ENCODE assay signal across 8 cellular contexts in genomic region chrX:135985123-135985973, GRCh38. TPM values are rescaled to one million over a fixed set of nuclear protein-coding genes. Genes with fewer than 3 reads are reported as not detected.
DNase-seq lines count a peak whose midpoint lies in the region; ATAC-seq and TF ChIP-seq lines count a peak whose summit lies in the region.

TSS of gene SLC9A6 (plus strand) at chrX:135985435. CDS start at chrX:135985659, 224 bp downstream.

- H3K9me3 ChIP-seq in right lobe of liver = no peaks in the 10 kb centered on the region

- peak within 1 kb of the TSS; percentile 65 for H3K4me3 ChIP-seq in AG09309 (ENCODE audit: control insufficient read depth, low read depth, low read length)
- H3K4me3 ChIP-seq in dorsolateral prefrontal cortex = peak within 1 kb of the TSS; percentile 33 to 83 (median 70)
- peak within 1 kb of the TSS; percentile 66 to 75 (median 67) for H3K4me3 ChIP-seq in right lobe of liver

- TF ChIP-seq POLR2A in right lobe of liver (IDR thresholded peaks at IDR 0.05) = no peak

- intact Hi-C loops in dorsolateral prefrontal cortex (cut with DNase I) = loop anchor here in 1 of 2 donors (5.0 kb wide), 2 partner anchors 162 to 512 kb away; partner anchors contain the start of genes FHL1 and HTATSF1
- intact Hi-C loops in right lobe of liver (cut with DNase I) = no loop called here

- H3K27ac ChIP-seq in dorsolateral prefrontal cortex = peak within 1 kb of the TSS in 55 of 59 donors; percentile 1 to 89 (median 76)
- H3K27ac ChIP-seq in right lobe of liver = peak within 1 kb of the TSS; percentile 43 to 72 (median 44)

- peaks cover 0 to 6% (median 0%) of the 10 kb centered on the region in 4 donors for H3K4me1 ChIP-seq in right lobe of liver

- 19% methylated on average over 11 of the region's 69 CpGs for WGBS in right lobe of liver (ENCODE audit: insufficient coverage, low coverage, low lambda C conversion rate, missing lambda C conversion rate)

- ATAC-seq in GM18873 (IDR thresholded peaks at IDR 0.05; ENCODE audit: low FRiP score, unreplicated experiment) = peak; percentile 72
- peak; percentile 94 for ATAC-seq in HG03108 (IDR thresholded peaks at IDR 0.05; ENCODE audit: unreplicated experiment)
- peak; percentile 97 to 99 (median 98) for ATAC-seq in right lobe of liver

- peaks cover 0 to 26% (median 0%) of the 10 kb centered on the region in 45 donors for H3K27me3 ChIP-seq in dorsolateral prefrontal cortex
- H3K27me3 ChIP-seq in right lobe of liver = no peaks in the 10 kb centered on the region

- no peaks in the 10 kb centered on the region for H3K36me3 ChIP-seq in right lobe of liver

- TF ChIP-seq CTCF in AG09309 (IDR thresholded peaks at IDR 0.05; ENCODE audit: control insufficient read depth, insufficient read depth, low read depth, low read length, missing control alignments) (no peak), dorsolateral prefrontal cortex (IDR thresholded peaks at IDR 0.05 in 54 of 56, conservative IDR thresholded peaks at IDR 0.05 in 2 of 56; ENCODE audit: low read depth in 1 of 56, partially characterized antibody in 56 of 56) (peak in 2 of 56 donors; percentile 14 to 27), right lobe of liver (IDR thresholded peaks at IDR 0.05) (no peak)

- DNase-seq in AG09309 (ENCODE audit: low read depth) (no peak), NCI-H446 (lab: John Stamatoyannopoulos, UW) (peak; percentile 7 to 64), dorsolateral prefrontal cortex (peak; percentile 52 to 83 (median 65)), right lobe of liver (peak; percentile 81 to 83 (median 82))
- peak; percentile 58 for DNase-seq in activated CD4-positive, alpha-beta T cell treated with anti-CD3 and anti-CD28 coated beads, Interleukin-2, amount 50 U/mL, for 1 hour
- DNase-seq in stimulated activated CD4-positive, alpha-beta T cell treated with anti-CD3 and anti-CD28 coated beads, Interleukin-4, amount 100 ng/mL, for 24 hours = peak; percentile 67

RNA-seq across cellular contexts. Expression of gene SLC9A6, which starts in this region (rescaled TPM):
- total RNA-seq in dorsolateral prefrontal cortex (100 to 1,000 TPM in 27 of 120 experiments, 10 to 100 TPM in 93; 39.0 to 123 (median 88.4) TPM), right lobe of liver (1 to 10 TPM; 3.6 to 7.6 (median 4.9) TPM)

Comparison
In these comparisons a context has a peak if more than half of its experiments do, and no peak if none do; other contexts are left out.
1. RNA of gene SLC9A6 (total RNA-seq): 39.0 to 123 TPM in dorsolateral prefrontal cortex; 3.6 to 7.6 TPM in right lobe of liver; every median in the first group is over 4 times any median in the second.
2. Peak in every context shown above with its lines, with median percentiles within 50 percentile points of each other: H3K4me3 ChIP-seq and ATAC-seq.